Comparison of ENCODE assay signal across 14 cellular contexts in the genomic region with DNA sequence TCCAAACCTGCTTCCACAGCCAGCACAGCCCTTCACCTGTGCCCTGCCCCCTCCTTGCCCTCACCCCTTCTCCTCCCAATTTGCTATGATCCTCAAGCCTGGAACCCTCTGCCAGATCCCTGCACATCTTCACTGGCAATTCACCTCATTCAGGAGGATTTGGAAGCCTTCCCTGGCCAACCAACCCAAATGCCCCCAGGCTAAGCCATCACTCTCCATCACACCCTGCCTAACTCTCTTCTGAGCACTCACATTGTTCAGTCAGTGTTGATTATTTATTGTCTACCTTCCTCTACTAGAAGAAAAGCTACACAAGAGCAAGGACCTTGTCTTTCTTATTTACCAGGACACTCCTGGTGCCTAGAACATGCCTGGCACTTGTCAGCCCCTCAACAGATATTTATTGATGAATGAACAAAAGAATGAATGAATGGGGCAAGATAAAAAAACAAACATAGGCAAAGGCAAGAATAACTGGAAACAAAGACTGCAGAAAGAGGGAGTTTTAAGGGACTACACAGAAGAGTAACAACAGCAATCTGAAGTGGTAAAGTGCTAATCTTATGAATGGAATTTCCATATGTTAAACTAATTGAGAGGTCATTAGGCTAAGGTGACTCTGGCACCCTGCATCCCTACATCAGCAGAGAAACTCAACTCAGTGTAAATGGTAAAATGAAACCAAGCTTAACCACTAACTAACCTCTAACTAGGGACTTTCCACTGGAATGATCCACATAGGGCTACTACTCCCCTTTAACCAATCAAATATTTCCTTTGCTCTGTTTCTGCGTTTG. TPM values are rescaled to one million over a fixed set of nuclear protein-coding genes. Genes with fewer than 3 reads are reported as not detected.
DNase-seq lines count a peak whose midpoint lies in the region; ATAC-seq and TF ChIP-seq lines count a peak whose summit lies in the region.
"Had no signal": no experiment of that assay in that cellular context is flagged by ENCODE, and none has a peak within 500 bp of the region (broad histone marks: within the 10 kb centered on the region; RNA-seq: fewer than 3 reads in every experiment).

No MANE protein-coding gene starts in this region.

- in situ Hi-C loops in IMR-90 (cut with MboI; ENCODE audit: low sequenced_read_pairs) = no loop called here

- no peak overlapping the region for H2AFZ ChIP-seq in IMR-90 (replicated peaks; ENCODE audit: low read length, poor library complexity)

- H2BK120ac ChIP-seq in IMR-90 (ENCODE audit: low read depth, low read length) = no peak overlapping the region; the same call in 1 of the 2 replicates

- peak overlapping the region; percentile 7; the same call in 1 of the 2 replicates for H3K4me2 ChIP-seq in IMR-90 (ENCODE audit: low read depth, low read length)

- H3K56ac ChIP-seq in IMR-90 (ENCODE audit: extremely low read depth, insufficient read depth, low read length) = no peak overlapping the region

- whole genome bisulfite sequencing in IMR-90 (ENCODE audit: extremely low coverage in 2 of 2, insufficient read length in 1 of 2), 2 experiments = no CpG with 5 or more reads among the region's 1 CpG

- H3K4me1 ChIP-seq in IMR-90 (ENCODE audit: control insufficient read depth, insufficient read depth, low read length) = peaks cover 13% of the 10 kb centered on the region
- H3K4me1 ChIP-seq: adrenal gland, SJSA1 had no signal

- H3K27ac ChIP-seq in IMR-90 (ENCODE audit: insufficient read depth, low read length) = no peak overlapping the region
- H3K27ac ChIP-seq: adrenal gland, SJSA1 had no signal

- TF ChIP-seq CTCF in GM06990 (IDR thresholded peaks at IDR 0.05; ENCODE audit: insufficient read depth, low read length, poor library complexity, severe bottlenecking) (no peak), IMR-90 (conservative IDR thresholded peaks at IDR 0.05; ENCODE audit: low read depth, low read length) (no peak)

- no peak overlapping the region for H4K5ac ChIP-seq in IMR-90 (ENCODE audit: low read depth, low read length)

- H3K4ac ChIP-seq in IMR-90 (ENCODE audit: low read depth, low read length) = peak overlapping the region; percentile 52

- no peak overlapping the region for H3K4me3 ChIP-seq in GM06990 (replicated peaks; ENCODE audit: low read depth, low read length)
- no peak overlapping the region for H3K4me3 ChIP-seq in IMR-90 (ENCODE audit: insufficient read depth, low read depth, low read length)
- H3K4me3 ChIP-seq: adrenal gland, SJSA1 had no signal

- POLR2A ChIA-PET in IMR-90 (lab: Charles Lee; ENCODE audit: unreplicated experiment) = no interaction called here

- 0 out of 2 replicates have a peak overlapping the region, but pooled peaks have one; percentile 10 for H2BK20ac ChIP-seq in IMR-90 (ENCODE audit: low read depth, low read length)

- no peaks in the 10 kb centered on the region for H3K27me3 ChIP-seq in GM06990 (replicated peaks; ENCODE audit: control insufficient read depth, insufficient read depth, low read length)
- H3K27me3 ChIP-seq in IMR-90 (ENCODE audit: control insufficient read depth, insufficient read depth, low read length) = no peaks in the 10 kb centered on the region
- H3K27me3 ChIP-seq: adrenal gland, SJSA1 had no signal

- peak overlapping the region; percentile 36 for H4K91ac ChIP-seq in IMR-90 (ENCODE audit: insufficient read depth, low read depth, low read length)

- dilution Hi-C loops in IMR-90 (cut with HindIII; ENCODE audit: low sequenced_read_pairs, unreplicated experiment) = no loop called here

- H3K36me3 ChIP-seq in GM06990 (ENCODE audit: control insufficient read depth, insufficient read depth, low read length) = no peaks in the 10 kb centered on the region
- peaks cover 42% of the 10 kb centered on the region for H3K36me3 ChIP-seq in IMR-90 (ENCODE audit: control insufficient read depth, insufficient read depth, low read length)
- H3K36me3 ChIP-seq: adrenal gland, SJSA1 had no signal

- no TSS peak for BruUV-seq in IMR-90 (replicated peaks; lab: Mats Ljungman, UMichigan)

- no peak for TF ChIP-seq RAD21 in IMR-90 (IDR thresholded peaks at IDR 0.05; ENCODE audit: low read length)

- ATAC-seq in GM19452 (IDR thresholded peaks at IDR 0.05; ENCODE audit: unreplicated experiment) = peak; percentile 88
- ATAC-seq in HG02870 (IDR thresholded peaks at IDR 0.05; ENCODE audit: unreplicated experiment) = peak; percentile 72
- no peak; the same call in 1 of the 2 replicates for ATAC-seq in IMR-90 (ENCODE audit: low read depth)
- no peak for ATAC-seq in left cardiac atrium

- peak overlapping the region; percentile 39 for H2AK9ac ChIP-seq in IMR-90 (replicated peaks; ENCODE audit: low read depth, low read length, poor library complexity)

- DNase-seq in GM06990 (ENCODE audit: extremely low read depth, insufficient read length) (peak; percentile 17), IMR-90 (peak; percentile 50), left cardiac atrium (no peak), erythroblast (lab: John Stamatoyannopoulos, UW) (no peak), HPDE6-E6E7 (ENCODE audit: extremely low spot score) (no peak), EL (no peak)
- DNase-seq: activated CD4-positive, alpha-beta memory T cell treated with anti-CD3 and anti-CD28 coated beads, Interleukin-2, amount 10 ng/mL, durations not matched to agents 7 days and 5 days; adrenal gland; AML-193; NCI-H2081; stimulated activated CD4-positive, alpha-beta T cell treated with anti-CD3 and anti-CD28 coated beads, Interleukin-15, amount 100 ng/mL, for 24 hours had no signal

- intact Hi-C loops in IMR-90 (cut with micrococcal nuclease) = no loop called here
- intact Hi-C loops in left cardiac atrium (cut with DNase I) = no loop called here

- no peak overlapping the region for H3K14ac ChIP-seq in IMR-90 (replicated peaks; ENCODE audit: low read depth, low read length)

- H2BK15ac ChIP-seq in IMR-90 (ENCODE audit: low read depth, low read length) = no peak overlapping the region; the same call in 1 of the 3 replicates

- H3K9ac ChIP-seq in IMR-90 (ENCODE audit: low read depth, low read length) = no peak overlapping the region

- no peaks in the 10 kb centered on the region for H4K20me1 ChIP-seq in IMR-90 (ENCODE audit: insufficient read depth, low read length)

- no peak overlapping the region for H2AK5ac ChIP-seq in IMR-90 (ENCODE audit: low read depth, low read length)

- H3K9me1 ChIP-seq in IMR-90 (ENCODE audit: insufficient read depth, low read length) = peaks cover 10% of the 10 kb centered on the region

- H3K18ac ChIP-seq in IMR-90 (ENCODE audit: low read depth, low read length) = 0 out of 2 replicates have a peak overlapping the region, but pooled peaks have one; percentile 20

- TF ChIP-seq POLR2A in IMR-90 (IDR thresholded peaks at IDR 0.05; ENCODE audit: low read depth, low read length) (no peak), erythroblast (IDR thresholded peaks at IDR 0.05; ENCODE audit: low read length) (no peak)

- H2BK5ac ChIP-seq in IMR-90 (ENCODE audit: low read depth, low read length, poor library complexity, severe bottlenecking) = peak overlapping the region; percentile 8

- H3K79me1 ChIP-seq in IMR-90 (ENCODE audit: low read depth in 1 of 2, low read length in 2 of 2) = peaks cover 4 to 10% of the 10 kb centered on the region in 2 experiments; a peak in 2 of 4 replicates

- no peaks in the 10 kb centered on the region for H3K9me3 ChIP-seq in IMR-90 (ENCODE audit: control insufficient read depth, insufficient read depth, low read length)
- H3K9me3 ChIP-seq: adrenal gland, SJSA1 had no signal

- no peak overlapping the region; a peak in 2 of 4 replicates for H4K8ac ChIP-seq in IMR-90 (ENCODE audit: low read depth in 2 of 2, low read length in 2 of 2)

- H3K23ac ChIP-seq in IMR-90 (ENCODE audit: low read depth, low read length) = no peak overlapping the region

- CTCF ChIA-PET in IMR-90 (lab: Yijun Ruan, JAX) = no interaction called here

TF ChIP-seq in IMR-90, 13 proteins besides CTCF, POLR2A, EP300 and RAD21:
- TF ChIP-seq, protein P1, sequence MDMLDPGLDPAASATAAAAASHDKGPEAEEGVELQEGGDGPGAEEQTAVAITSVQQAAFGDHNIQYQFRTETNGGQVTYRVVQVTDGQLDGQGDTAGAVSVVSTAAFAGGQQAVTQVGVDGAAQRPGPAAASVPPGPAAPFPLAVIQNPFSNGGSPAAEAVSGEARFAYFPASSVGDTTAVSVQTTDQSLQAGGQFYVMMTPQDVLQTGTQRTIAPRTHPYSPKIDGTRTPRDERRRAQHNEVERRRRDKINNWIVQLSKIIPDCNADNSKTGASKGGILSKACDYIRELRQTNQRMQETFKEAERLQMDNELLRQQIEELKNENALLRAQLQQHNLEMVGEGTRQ (IDR thresholded peaks at IDR 0.05; ENCODE audit: low read depth, low read length) = no peak
- TF ChIP-seq CHD1 (IDR thresholded peaks at IDR 0.05; ENCODE audit: low read depth, low read length) (no peak), RCOR1 (IDR thresholded peaks at IDR 0.05; ENCODE audit: insufficient replicate concordance, low read length) (no peak), BHLHE40 (IDR thresholded peaks at IDR 0.05; ENCODE audit: low read depth, low read length) (no peak), MXI1 (IDR thresholded peaks at IDR 0.05; ENCODE audit: borderline replicate concordance, low read depth, low read length) (no peak), SMC3 (IDR thresholded peaks at IDR 0.05; ENCODE audit: low read depth, low read length) (no peak), MAZ (IDR thresholded peaks at IDR 0.05; ENCODE audit: borderline replicate concordance, low read depth, low read length) (no peak), MAFK (IDR thresholded peaks at IDR 0.05; ENCODE audit: low read depth, low read length) (no peak), NFE2L2 (IDR thresholded peaks at IDR 0.05; ENCODE audit: low read depth, low read length) (no peak), FOS (IDR thresholded peaks at IDR 0.05; ENCODE audit: low read depth, low read length) (no peak), CEBPB (IDR thresholded peaks at IDR 0.05; ENCODE audit: low read depth, low read length) (no peak), RFX5 (IDR thresholded peaks at IDR 0.05; ENCODE audit: low read depth, low read length) (no peak)
- TF ChIP-seq, protein P2, sequence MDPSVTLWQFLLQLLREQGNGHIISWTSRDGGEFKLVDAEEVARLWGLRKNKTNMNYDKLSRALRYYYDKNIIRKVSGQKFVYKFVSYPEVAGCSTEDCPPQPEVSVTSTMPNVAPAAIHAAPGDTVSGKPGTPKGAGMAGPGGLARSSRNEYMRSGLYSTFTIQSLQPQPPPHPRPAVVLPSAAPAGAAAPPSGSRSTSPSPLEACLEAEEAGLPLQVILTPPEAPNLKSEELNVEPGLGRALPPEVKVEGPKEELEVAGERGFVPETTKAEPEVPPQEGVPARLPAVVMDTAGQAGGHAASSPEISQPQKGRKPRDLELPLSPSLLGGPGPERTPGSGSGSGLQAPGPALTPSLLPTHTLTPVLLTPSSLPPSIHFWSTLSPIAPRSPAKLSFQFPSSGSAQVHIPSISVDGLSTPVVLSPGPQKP (IDR thresholded peaks at IDR 0.05; ENCODE audit: borderline replicate concordance, low read depth, low read length) = no peak

RNA-seq across cellular contexts. Expression of a gene that starts 33.4 kb away (rescaled TPM):
- total RNA-seq in IMR-90 (2012; rRNA removed) = 31.9 and 36.4 TPM in 2 replicates
- 10.6 and 12.5 TPM in 2 replicates for polyA plus RNA-seq in IMR-90 (2012; rRNA removed)
- 6.4 and 7.7 TPM in 2 replicates for polyA plus RNA-seq in IMR-90 (2012; cell fraction: cytosol; rRNA removed)
- 4.2 and 12.2 TPM in 2 replicates for polyA plus RNA-seq in IMR-90 (2012; cell fraction: nucleus; rRNA removed; ENCODE audit: low replicate concordance)
- total RNA-seq in left cardiac atrium = 10 to 100 TPM; 49.0 to 49.5 TPM

Comparison
In these comparisons a context has a peak if more than half of its experiments do, and no peak if none do; other contexts are left out.
1. DNase-seq: peak in GM06990 (single experiment) and IMR-90 (single experiment); none in left cardiac atrium (single experiment), erythroblast (0 of 2), HPDE6-E6E7 (single experiment) and EL (single experiment).
2. ATAC-seq: peak in GM19452 (single experiment) and HG02870 (single experiment); none in IMR-90 (single experiment) and left cardiac atrium (0 of 2).